Comparison of ENCODE assay signal across 9 cellular contexts in genomic region chr11:111718436-111719325, GRCh38. TPM values are rescaled to one million over a fixed set of nuclear protein-coding genes. Genes with fewer than 3 reads are reported as not detected.
A peak's percentile ranks its signal among the peaks of the same experiment; 100 is the strongest.
DNase-seq lines count a peak whose midpoint lies in the region; ATAC-seq and TF ChIP-seq lines count a peak whose summit lies in the region.
"Had no signal": no experiment of that assay in that cellular context is flagged by ENCODE, and none has a peak within 500 bp of the region (broad histone marks: within the 10 kb centered on the region; RNA-seq: fewer than 3 reads in every experiment).

No MANE protein-coding gene starts in this region.

- H3K9me3 ChIP-seq in gastroesophageal sphincter = no peaks in the 10 kb centered on the region
- H3K9me3 ChIP-seq: Peyer's patch had no signal

- H3K4me1 Mint-ChIP-seq in progenitor cell of endocrine pancreas (ENCODE audit: low read depth) = peaks cover 26% of the 10 kb centered on the region

- no peak for TF ChIP-seq POLR2A in gastroesophageal sphincter (IDR thresholded peaks at IDR 0.05)

- no peaks in the 10 kb centered on the region for H3K9me3 Mint-ChIP-seq in progenitor cell of endocrine pancreas (ENCODE audit: low read depth)

- 52 to 53% methylated on average over 6 to 10 of the region's 12 CpGs for WGBS in gastroesophageal sphincter (ENCODE audit: low coverage in 1 of 2), 2 donors

- H3K4me3 ChIP-seq in gastroesophageal sphincter = no peak overlapping the region
- H3K4me3 ChIP-seq: Peyer's patch had no signal

- TF ChIP-seq CTCF in gastroesophageal sphincter (IDR thresholded peaks at IDR 0.05) (no peak), progenitor cell of endocrine pancreas (IDR thresholded peaks at IDR 0.05; ENCODE audit: unreplicated experiment) (no peak), GM13977 (IDR thresholded peaks at IDR 0.05; ENCODE audit: extremely low read depth, insufficient read depth, missing control alignments) (no peak)

- no peak for TF ChIP-seq EP300 in gastroesophageal sphincter (IDR thresholded peaks at IDR 0.05)

- H3K4me1 ChIP-seq in gastroesophageal sphincter = peaks cover 6 to 32% (median 10%) of the 10 kb centered on the region in 3 donors

- peak overlapping the region; percentile 81 for H3K27ac Mint-ChIP-seq in progenitor cell of endocrine pancreas

- H3K36me3 Mint-ChIP-seq in progenitor cell of endocrine pancreas (ENCODE audit: insufficient read depth) = peaks cover 41% of the 10 kb centered on the region

- in situ Hi-C loops in GM13977 (cut with MboI; ENCODE audit: low pct_unique_long_range_greater_than_20kb, low sequenced_read_pairs, unreplicated experiment) = no loop called here

- no peaks in the 10 kb centered on the region for H3K27me3 Mint-ChIP-seq in progenitor cell of endocrine pancreas

- ATAC-seq in SK-N-SH treated with all-trans-retinoic acid at 6 μM for 48 hours = peak; percentile 72
- ATAC-seq in gastroesophageal sphincter = peak; percentile 50
- no peak for ATAC-seq in HG03139 (IDR thresholded peaks at IDR 0.05; ENCODE audit: unreplicated experiment)

- H3K36me3 ChIP-seq in gastroesophageal sphincter = peaks cover 0 to 66% of the 10 kb centered on the region in 2 donors

- no peak overlapping the region for H3K4me3 Mint-ChIP-seq in progenitor cell of endocrine pancreas (ENCODE audit: low read depth)

- DNase-seq in DMS53 (lab: John Stamatoyannopoulos, UW) = peak; percentile 79
- DNase-seq in progenitor cell of endocrine pancreas (ENCODE audit: low spot score, unreplicated experiment) = no peak
- DNase-seq in GM13977 (ENCODE audit: low spot score) = no peak
- no peak for DNase-seq in mucosa of gallbladder (ENCODE audit: low spot score)
- no peak for DNase-seq in activated CD8-positive, alpha-beta memory T cell treated with anti-CD3 and anti-CD28 coated beads for 24 hours
- DNase-seq: Peyer's patch had no signal

- peak overlapping the region; percentile 44 to 81 (median 55) for H3K27ac ChIP-seq in gastroesophageal sphincter

- no peaks in the 10 kb centered on the region for H3K27me3 ChIP-seq in gastroesophageal sphincter
- H3K27me3 ChIP-seq: Peyer's patch had no signal

TF ChIP-seq in SK-N-SH treated with all-trans-retinoic acid at 6 μM for 48 hours, 23 proteins besides CTCF, POLR2A, EP300 and RAD21:
- TF ChIP-seq GLIS3 (CRISPR knock-in tag; IDR thresholded peaks at IDR 0.05) = no peak
- no peak for TF ChIP-seq POU6F1 (CRISPR knock-in tag; IDR thresholded peaks at IDR 0.05; ENCODE audit: borderline replicate concordance, low read depth)

RNA-seq across cellular contexts. Expression of gene PPP2R1B, which starts 47.5 kb away (rescaled TPM):
- total RNA-seq in gastroesophageal sphincter = 10 to 100 TPM; 11.1 to 21.9 (median 20.5) TPM
- 91.7 and 92.6 TPM in 2 replicates for total RNA-seq in progenitor cell of endocrine pancreas
- total RNA-seq in mucosa of gallbladder = 42.4 TPM
